14 cellular contexts compared by ENCODE assay signal in genomic region chr2:65035544-65035943, GRCh38. TPM values are rescaled to one million over a fixed set of nuclear protein-coding genes. Genes with fewer than 3 reads are reported as not detected.
DNase-seq lines count a peak whose midpoint lies in the region; ATAC-seq and TF ChIP-seq lines count a peak whose summit lies in the region.
"Had no signal": no experiment of that assay in that cellular context is flagged by ENCODE, and none has a peak within 500 bp of the region (broad histone marks: within the 10 kb centered on the region; RNA-seq: fewer than 3 reads in every experiment).

No MANE protein-coding gene starts in this region.

- no peak for ATAC-seq in omental fat pad (ENCODE audit: low FRiP score)
- ATAC-seq: GM12878 had no signal

- no peaks in the 10 kb centered on the region for H3K9me3 ChIP-seq in spleen
- H3K9me3 ChIP-seq: BE2C, HAP-1 had no signal

- TF ChIP-seq POLR2A in spleen (IDR thresholded peaks at IDR 0.05), result no peak

- WGBS in spleen, 5 donors, result 66 to 78% (median 68%) methylated on average over 5 of the region's 5 CpGs

- peaks cover 0 to 40% (median 0%) of the 10 kb centered on the region in 6 donors for H3K36me3 ChIP-seq in spleen
- H3K36me3 ChIP-seq: BE2C, HAP-1 had no signal

- H3K27ac ChIP-seq in spleen, result peak overlapping the region in 7 of 8 donors; percentile 13 to 59 (median 50)
- H3K27ac ChIP-seq: C4-2B had no signal

- TF ChIP-seq CTCF in spleen (IDR thresholded peaks at IDR 0.05 in 8 of 11, conservative IDR thresholded peaks at IDR 0.05 in 3 of 11), result no peak
- TF ChIP-seq CTCF in omental fat pad (IDR thresholded peaks at IDR 0.05), result no peak

- intact Hi-C loops in spleen (cut with DNase I; ENCODE audit: low total_unique reads), result no loop called here

- no peaks in the 10 kb centered on the region for H3K27me3 ChIP-seq in spleen (replicated peaks in 1 of 7)
- H3K27me3 ChIP-seq: BE2C had no signal

- H3K4me3 ChIP-seq in spleen, result no peak overlapping the region
- H3K4me3 ChIP-seq: GM12878, HAP-1 had no signal

- DNase-seq in NCI-H82 (lab: John Stamatoyannopoulos, UW) (peak; percentile 51), NCI-H82 treated with DMSO at 0.1 percent for 48 hours (lab: John Stamatoyannopoulos, UW; ENCODE audit: unreplicated experiment) (no peak), NCI-H69 (lab: John Stamatoyannopoulos, UW) (peak; percentile 64), dermis blood vessel endothelial cell (peak; percentile 19), spleen (no peak), omental fat pad (ENCODE audit: low spot score) (no peak), iPS-NIHi7 (ENCODE audit: extremely low spot score) (no peak)
- no peak for DNase-seq in stimulated activated CD4-positive, alpha-beta T cell treated with anti-CD3 and anti-CD28 coated beads, Interleukin-2, amount 100 ng/mL, for 48 hours
- DNase-seq: BE2C; CD4-positive, alpha-beta memory T cell; DMS79 had no signal

- peaks cover 14 to 63% (median 37%) of the 10 kb centered on the region in 6 donors for H3K4me1 ChIP-seq in spleen
- H3K4me1 ChIP-seq: BE2C had no signal

RNA-seq across cellular contexts. Expression of gene CEP68, which starts 20.7 kb away (rescaled TPM):
- total RNA-seq in dermis blood vessel endothelial cell (38.5 and 44.4 TPM in 2 replicates), spleen (10 to 100 TPM; 16.6 to 26.7 (median 22.2) TPM), omental fat pad (10 to 100 TPM in 3 of 4 donors, 1 to 10 TPM in 1; 9.7 to 67.3 (median 21.3) TPM)
- 1 to 10 TPM; 5.2 to 7.0 (median 5.7) TPM for polyA plus RNA-seq in spleen

RNA-seq across cellular contexts. Expression of gene SLC1A4, which starts 46.3 kb away (rescaled TPM):
- 12.3 and 15.1 TPM in 2 replicates for total RNA-seq in dermis blood vessel endothelial cell
- 10 to 100 TPM; 14.6 to 32.0 (median 19.4) TPM for total RNA-seq in spleen
- polyA plus RNA-seq in spleen, result 1 to 10 TPM; 2.5 to 4.4 (median 4.3) TPM
- 10 to 100 TPM in 1 of 4 donors, 1 to 10 TPM in 3; 6.5 to 14.4 (median 7.0) TPM for total RNA-seq in omental fat pad

Comparison
In these comparisons a context has a peak if more than half of its experiments do, and no peak if none do; other contexts are left out.
1. DNase-seq: peak in NCI-H82 (single experiment), NCI-H69 (single experiment) and dermis blood vessel endothelial cell (single experiment); none in NCI-H82 treated with DMSO at 0.1 percent for 48 hours (single experiment), spleen (single experiment), stimulated activated CD4-positive, alpha-beta T cell treated with anti-CD3 and anti-CD28 coated beads, Interleukin-2, amount 100 ng/mL, for 48 hours (0 of 2), omental fat pad (single experiment) and iPS-NIHi7 (single experiment).